In genomic region chr11:67082071-67082791, GRCh38 we compare ENCODE assay signal across 8 cellular contexts. TPM values are rescaled to one million over a fixed set of nuclear protein-coding genes. Genes with fewer than 3 reads are reported as not detected.
DNase-seq lines count a peak whose midpoint lies in the region; ATAC-seq and TF ChIP-seq lines count a peak whose summit lies in the region.

No MANE protein-coding gene starts in this region.

- H3K9ac ChIP-seq in KMS-11 (no peak overlapping the region), adipocyte (ENCODE audit: low read length) (no peak overlapping the region)

- no peaks in the 10 kb centered on the region for H3K9me3 ChIP-seq in adipocyte (ENCODE audit: control insufficient read depth, low read length)

- H3K4me1 ChIP-seq in KMS-11 (ENCODE audit: low read depth, poor library complexity, severe bottlenecking) = peaks cover 7% of the 10 kb centered on the region
- H3K4me1 ChIP-seq in adipocyte (ENCODE audit: control insufficient read depth, insufficient read depth, low read length) = peaks cover 6% of the 10 kb centered on the region

- H3K36me3 ChIP-seq in KMS-11 (ENCODE audit: insufficient read depth) (no peaks in the 10 kb centered on the region), adipocyte (ENCODE audit: control insufficient read depth, insufficient read depth, low read length, severe bottlenecking) (no peaks in the 10 kb centered on the region)

- peaks cover 0 to 4% (median 0%) of the 10 kb centered on the region in 3 donors for H3K27me3 Mint-ChIP-seq in immature natural killer cell (ENCODE audit: low read depth in 3 of 3)

- H2AFZ ChIP-seq in KMS-11 (ENCODE audit: low read depth) = peak overlapping the region; percentile 18; the same call in 1 of the 2 replicates

- no peak overlapping the region for H3K4me3 ChIP-seq in KMS-11 (IDR thresholded peaks at IDR 0.05; ENCODE audit: insufficient read depth, low read depth, low read length)
- no peak overlapping the region for H3K4me3 ChIP-seq in adipocyte (ENCODE audit: low read length)

- H3K4me1 Mint-ChIP-seq in immature natural killer cell = peaks cover 11 to 13% of the 10 kb centered on the region in 2 donors

- H3K79me2 ChIP-seq in KMS-11 (ENCODE audit: insufficient read depth, low read depth) = no peaks in the 10 kb centered on the region

- ATAC-seq in GM21381 (IDR thresholded peaks at IDR 0.05; ENCODE audit: unreplicated experiment) = no peak
- no peak for ATAC-seq in GM21526 (IDR thresholded peaks at IDR 0.05; ENCODE audit: low FRiP score, unreplicated experiment)
- no peak for ATAC-seq in HG03196 (IDR thresholded peaks at IDR 0.05; ENCODE audit: unreplicated experiment)

- peak overlapping the region in 1 of 6 donors; percentile 74 for H3K27ac Mint-ChIP-seq in immature natural killer cell

- H3K27ac ChIP-seq in KMS-11 = no peak overlapping the region

- H3K27me3 ChIP-seq in KMS-11 (ENCODE audit: insufficient read depth, low read depth) = no peaks in the 10 kb centered on the region
- H3K27me3 ChIP-seq in adipocyte (replicated peaks; ENCODE audit: control insufficient read depth, insufficient read depth, low read length) = no peaks in the 10 kb centered on the region

- DNase-seq in CD1c-positive myeloid dendritic cell (ENCODE audit: extremely low spot score) = peak; percentile 12
- DNase-seq in adipocyte (ENCODE audit: low read depth) = peak; percentile 15
- no peak for DNase-seq in immature natural killer cell
- DNase-seq in DMS153 treated with DMSO at 0.1 percent for 48 hours (lab: John Stamatoyannopoulos, UW; ENCODE audit: unreplicated experiment) = no peak

- H3K4me3 Mint-ChIP-seq in immature natural killer cell = peak overlapping the region in 4 of 5 donors; percentile 18 to 61 (median 48)

- no peaks in the 10 kb centered on the region for H3K9me3 Mint-ChIP-seq in immature natural killer cell

- no peaks in the 10 kb centered on the region for H4K20me1 ChIP-seq in KMS-11 (ENCODE audit: insufficient read depth)

- TF ChIP-seq CTCF in KMS-11 (conservative IDR thresholded peaks at IDR 0.05; ENCODE audit: low read depth, low read length) = no peak

- H3K36me3 Mint-ChIP-seq in immature natural killer cell = no peaks in the 10 kb centered on the region

- no peak overlapping the region for H3K4me2 ChIP-seq in KMS-11

RNA-seq across cellular contexts. Expression of gene RHOD, which starts 25.6 kb away (rescaled TPM):
- polyA plus RNA-seq in immature natural killer cell = not detected

RNA-seq across cellular contexts. Expression of gene KDM2A, which starts 36.8 kb away (rescaled TPM):
- 10 to 100 TPM in 1 of 3 donors, 1 to 10 TPM in 2; 3.8 to 16.6 (median 6.8) TPM for polyA plus RNA-seq in immature natural killer cell

RNA-seq across cellular contexts. Expression of gene SYT12, which starts 59.3 kb away (rescaled TPM):
- not detected for polyA plus RNA-seq in immature natural killer cell

Comparison
In these comparisons a context has a peak if more than half of its experiments do, and no peak if none do; other contexts are left out.
1. DNase-seq: peak in CD1c-positive myeloid dendritic cell (single experiment) and adipocyte (single experiment); none in immature natural killer cell (0 of 3) and DMS153 treated with DMSO at 0.1 percent for 48 hours (single experiment).